ENCODE assay signal across 1 cellular context in the genomic region with DNA sequence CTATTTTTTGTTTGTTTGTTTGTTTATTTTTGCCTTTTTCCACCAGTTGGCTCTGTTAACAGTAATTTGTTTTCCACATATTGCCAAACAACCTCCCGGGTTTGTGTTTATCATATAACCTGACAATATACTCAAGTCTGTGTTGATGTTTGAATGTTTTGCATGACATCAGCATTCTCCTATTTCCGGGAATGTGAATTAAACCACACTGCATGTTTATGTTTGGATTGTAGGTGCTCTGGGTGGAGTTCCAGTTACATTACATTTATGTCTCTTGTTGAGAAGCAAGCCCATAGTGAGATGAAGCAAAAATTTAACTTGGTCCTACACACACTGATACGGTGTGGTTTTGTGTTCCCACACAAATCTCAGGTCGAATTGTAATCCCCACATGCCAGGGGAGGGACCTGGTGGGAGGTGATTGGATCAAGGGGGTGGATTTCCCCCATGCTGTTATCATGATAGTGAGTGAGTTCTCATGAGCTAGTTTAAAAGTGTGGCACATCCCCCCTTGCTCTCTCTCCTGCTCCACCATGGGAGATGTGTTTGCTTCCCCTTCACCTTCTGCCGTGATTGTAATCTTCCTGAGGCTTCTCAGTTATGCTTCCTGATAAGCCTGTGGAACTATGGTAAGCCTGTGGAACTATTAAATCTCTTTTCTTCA.
TF ChIP-seq lines count a peak whose summit lies in the region.

No MANE protein-coding gene starts in this region.

TF ChIP-seq in H1, 55 proteins besides CTCF, POLR2A, EP300 and RAD21 (continued from another document):
- TF ChIP-seq, protein P1, sequence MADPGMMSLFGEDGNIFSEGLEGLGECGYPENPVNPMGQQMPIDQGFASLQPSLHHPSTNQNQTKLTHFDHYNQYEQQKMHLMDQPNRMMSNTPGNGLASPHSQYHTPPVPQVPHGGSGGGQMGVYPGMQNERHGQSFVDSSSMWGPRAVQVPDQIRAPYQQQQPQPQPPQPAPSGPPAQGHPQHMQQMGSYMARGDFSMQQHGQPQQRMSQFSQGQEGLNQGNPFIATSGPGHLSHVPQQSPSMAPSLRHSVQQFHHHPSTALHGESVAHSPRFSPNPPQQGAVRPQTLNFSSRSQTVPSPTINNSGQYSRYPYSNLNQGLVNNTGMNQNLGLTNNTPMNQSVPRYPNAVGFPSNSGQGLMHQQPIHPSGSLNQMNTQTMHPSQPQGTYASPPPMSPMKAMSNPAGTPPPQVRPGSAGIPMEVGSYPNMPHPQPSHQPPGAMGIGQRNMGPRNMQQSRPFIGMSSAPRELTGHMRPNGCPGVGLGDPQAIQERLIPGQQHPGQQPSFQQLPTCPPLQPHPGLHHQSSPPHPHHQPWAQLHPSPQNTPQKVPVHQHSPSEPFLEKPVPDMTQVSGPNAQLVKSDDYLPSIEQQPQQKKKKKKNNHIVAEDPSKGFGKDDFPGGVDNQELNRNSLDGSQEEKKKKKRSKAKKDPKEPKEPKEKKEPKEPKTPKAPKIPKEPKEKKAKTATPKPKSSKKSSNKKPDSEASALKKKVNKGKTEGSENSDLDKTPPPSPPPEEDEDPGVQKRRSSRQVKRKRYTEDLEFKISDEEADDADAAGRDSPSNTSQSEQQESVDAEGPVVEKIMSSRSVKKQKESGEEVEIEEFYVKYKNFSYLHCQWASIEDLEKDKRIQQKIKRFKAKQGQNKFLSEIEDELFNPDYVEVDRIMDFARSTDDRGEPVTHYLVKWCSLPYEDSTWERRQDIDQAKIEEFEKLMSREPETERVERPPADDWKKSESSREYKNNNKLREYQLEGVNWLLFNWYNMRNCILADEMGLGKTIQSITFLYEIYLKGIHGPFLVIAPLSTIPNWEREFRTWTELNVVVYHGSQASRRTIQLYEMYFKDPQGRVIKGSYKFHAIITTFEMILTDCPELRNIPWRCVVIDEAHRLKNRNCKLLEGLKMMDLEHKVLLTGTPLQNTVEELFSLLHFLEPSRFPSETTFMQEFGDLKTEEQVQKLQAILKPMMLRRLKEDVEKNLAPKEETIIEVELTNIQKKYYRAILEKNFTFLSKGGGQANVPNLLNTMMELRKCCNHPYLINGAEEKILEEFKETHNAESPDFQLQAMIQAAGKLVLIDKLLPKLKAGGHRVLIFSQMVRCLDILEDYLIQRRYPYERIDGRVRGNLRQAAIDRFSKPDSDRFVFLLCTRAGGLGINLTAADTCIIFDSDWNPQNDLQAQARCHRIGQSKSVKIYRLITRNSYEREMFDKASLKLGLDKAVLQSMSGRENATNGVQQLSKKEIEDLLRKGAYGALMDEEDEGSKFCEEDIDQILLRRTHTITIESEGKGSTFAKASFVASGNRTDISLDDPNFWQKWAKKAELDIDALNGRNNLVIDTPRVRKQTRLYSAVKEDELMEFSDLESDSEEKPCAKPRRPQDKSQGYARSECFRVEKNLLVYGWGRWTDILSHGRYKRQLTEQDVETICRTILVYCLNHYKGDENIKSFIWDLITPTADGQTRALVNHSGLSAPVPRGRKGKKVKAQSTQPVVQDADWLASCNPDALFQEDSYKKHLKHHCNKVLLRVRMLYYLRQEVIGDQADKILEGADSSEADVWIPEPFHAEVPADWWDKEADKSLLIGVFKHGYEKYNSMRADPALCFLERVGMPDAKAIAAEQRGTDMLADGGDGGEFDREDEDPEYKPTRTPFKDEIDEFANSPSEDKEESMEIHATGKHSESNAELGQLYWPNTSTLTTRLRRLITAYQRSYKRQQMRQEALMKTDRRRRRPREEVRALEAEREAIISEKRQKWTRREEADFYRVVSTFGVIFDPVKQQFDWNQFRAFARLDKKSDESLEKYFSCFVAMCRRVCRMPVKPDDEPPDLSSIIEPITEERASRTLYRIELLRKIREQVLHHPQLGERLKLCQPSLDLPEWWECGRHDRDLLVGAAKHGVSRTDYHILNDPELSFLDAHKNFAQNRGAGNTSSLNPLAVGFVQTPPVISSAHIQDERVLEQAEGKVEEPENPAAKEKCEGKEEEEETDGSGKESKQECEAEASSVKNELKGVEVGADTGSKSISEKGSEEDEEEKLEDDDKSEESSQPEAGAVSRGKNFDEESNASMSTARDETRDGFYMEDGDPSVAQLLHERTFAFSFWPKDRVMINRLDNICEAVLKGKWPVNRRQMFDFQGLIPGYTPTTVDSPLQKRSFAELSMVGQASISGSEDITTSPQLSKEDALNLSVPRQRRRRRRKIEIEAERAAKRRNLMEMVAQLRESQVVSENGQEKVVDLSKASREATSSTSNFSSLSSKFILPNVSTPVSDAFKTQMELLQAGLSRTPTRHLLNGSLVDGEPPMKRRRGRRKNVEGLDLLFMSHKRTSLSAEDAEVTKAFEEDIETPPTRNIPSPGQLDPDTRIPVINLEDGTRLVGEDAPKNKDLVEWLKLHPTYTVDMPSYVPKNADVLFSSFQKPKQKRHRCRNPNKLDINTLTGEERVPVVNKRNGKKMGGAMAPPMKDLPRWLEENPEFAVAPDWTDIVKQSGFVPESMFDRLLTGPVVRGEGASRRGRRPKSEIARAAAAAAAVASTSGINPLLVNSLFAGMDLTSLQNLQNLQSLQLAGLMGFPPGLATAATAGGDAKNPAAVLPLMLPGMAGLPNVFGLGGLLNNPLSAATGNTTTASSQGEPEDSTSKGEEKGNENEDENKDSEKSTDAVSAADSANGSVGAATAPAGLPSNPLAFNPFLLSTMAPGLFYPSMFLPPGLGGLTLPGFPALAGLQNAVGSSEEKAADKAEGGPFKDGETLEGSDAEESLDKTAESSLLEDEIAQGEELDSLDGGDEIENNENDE (IDR thresholded peaks at IDR 0.05; ENCODE audit: insufficient replicate concordance, low read length), result no peak
